ENCODE assay signal across 18 cellular contexts in genomic region chr1:95122151-95122697, GRCh38. TPM values are rescaled to one million over a fixed set of nuclear protein-coding genes. Genes with fewer than 3 reads are reported as not detected.
DNase-seq lines count a peak whose midpoint lies in the region; ATAC-seq, FAIRE-seq and TF ChIP-seq lines count a peak whose summit lies in the region.
"Had no signal": no experiment of that assay in that cellular context is flagged by ENCODE, and none has a peak within 500 bp of the region (broad histone marks: within the 10 kb centered on the region; RNA-seq: fewer than 3 reads in every experiment).

No MANE protein-coding gene starts in this region.

- no peak for TF ChIP-seq CTCF in ovary (IDR thresholded peaks at IDR 0.05)

- H3K4me3 ChIP-seq in small intestine (ENCODE audit: low read depth in 1 of 2, low read length in 2 of 2) (no peak overlapping the region), ovary (no peak overlapping the region)
- H3K4me3 ChIP-seq: GM12878 had no signal

- DNase-seq in ELF-1 (ENCODE audit: low read depth, low spot score) (peak; percentile 27), SK-N-DZ (ENCODE audit: low spot score) (peak; percentile 83), left lobe of liver (ENCODE audit: low spot score) (peak; percentile 91), small intestine (peak; percentile 83), substantia nigra (lab: John Stamatoyannopoulos, UW) (no peak), ovary (no peak), NOMO-1 treated with DMSO at 0.1 percent for 48 hours (lab: John Stamatoyannopoulos, UW; ENCODE audit: unreplicated experiment) (no peak)
- DNase-seq: CD4-positive, alpha-beta T cell; DMS153; H9; NCI-H1105; NCI-H1694; NCI-H226; NCI-H524 had no signal

- WGBS in small intestine, 3 donors, result 13 to 58% (median 33%) methylated on average over 8 of the region's 8 CpGs
- WGBS in ovary, 3 donors, result 74 to 85% (median 81%) methylated on average over 8 of the region's 8 CpGs

- H3K36me3 ChIP-seq in small intestine (ENCODE audit: control insufficient read depth in 2 of 2, insufficient read depth in 2 of 2, low read length in 2 of 2) (no peaks in the 10 kb centered on the region), ovary (no peaks in the 10 kb centered on the region)

- peak; percentile 70 for ATAC-seq in left lobe of liver
- ATAC-seq: GM12878 had no signal

- H3K9me3 ChIP-seq in small intestine (ENCODE audit: control insufficient read depth, low read depth) (no peaks in the 10 kb centered on the region), ovary (no peaks in the 10 kb centered on the region)

- H3K27ac ChIP-seq in small intestine (ENCODE audit: low read depth in 1 of 2, low read length in 1 of 2) (peak overlapping the region; percentile 29 to 43), substantia nigra (ENCODE audit: low read depth, low read length, poor library complexity, severe bottlenecking) (no peak overlapping the region), ovary (no peak overlapping the region)
- H3K27ac ChIP-seq: HL-60 had no signal

- intact Hi-C loops in ovary (cut with DNase I), result no loop called here

- TF ChIP-seq POLR2A in ovary (IDR thresholded peaks at IDR 0.05), result no peak

- H3K4me1 ChIP-seq in small intestine (ENCODE audit: control insufficient read depth in 2 of 2, insufficient read depth in 1 of 2, low read depth in 1 of 2, low read length in 1 of 2), result peaks cover 0 to 3% of the 10 kb centered on the region in 2 donors
- peaks cover 2% of the 10 kb centered on the region for H3K4me1 ChIP-seq in ovary (ENCODE audit: insufficient read depth)

- H3K27me3 ChIP-seq in small intestine (ENCODE audit: control insufficient read depth in 2 of 2, insufficient read depth in 2 of 2, low read length in 2 of 2) (no peaks in the 10 kb centered on the region), ovary (no peaks in the 10 kb centered on the region)

- TF ChIP-seq EP300 in ovary (IDR thresholded peaks at IDR 0.05), result no peak

- FAIRE-seq in small intestine (lab: Jason Lieb, UNC), result no peak
- FAIRE-seq: A204.1, GM12878, GM19239 had no signal

RNA-seq across cellular contexts. Expression of gene TLCD4, which starts 5.1 kb away (rescaled TPM):
- polyA plus RNA-seq in SK-N-DZ (2014; cell fraction: cytosol; rRNA removed), result 12.7 and 15.3 TPM in 2 replicates
- 5.1 and 5.3 TPM in 2 replicates for polyA plus RNA-seq in SK-N-DZ (2014; cell fraction: nucleus; rRNA removed)
- 174 TPM for total RNA-seq in left lobe of liver
- 1 to 10 TPM; 1.9 to 5.1 (median 2.7) TPM for polyA plus RNA-seq in small intestine
- 10 to 100 TPM in 2 of 7 donors, 1 to 10 TPM in 5; 4.4 to 10.8 (median 6.2) TPM for total RNA-seq in ovary
- polyA plus RNA-seq in ovary, result 1 to 10 TPM; 1.1 to 9.9 TPM

RNA-seq across cellular contexts. Expression of gene ALG14, which starts 49.5 kb away (rescaled TPM):
- polyA plus RNA-seq in SK-N-DZ (2014; cell fraction: cytosol; rRNA removed), result 1.5 and 2.0 TPM in 2 replicates
- 0.70 and 1.1 TPM in 2 replicates for polyA plus RNA-seq in SK-N-DZ (2014; cell fraction: nucleus; rRNA removed)
- total RNA-seq in left lobe of liver (5.4 TPM), ovary (1 to 10 TPM; 1.2 to 8.6 (median 3.6) TPM)
- polyA plus RNA-seq in small intestine (1 to 10 TPM; 1.1 to 3.1 (median 1.4) TPM), ovary (10 to 100 TPM in 1 of 2 donors, 1 to 10 TPM in 1; 1.2 to 16.3 TPM)

Comparison
In these comparisons a context has a peak if more than half of its experiments do, and no peak if none do; other contexts are left out.
1. DNase-seq: peak in ELF-1 (single experiment), SK-N-DZ (single experiment), left lobe of liver (single experiment) and small intestine (single experiment); none in substantia nigra (0 of 49), ovary (0 of 5) and NOMO-1 treated with DMSO at 0.1 percent for 48 hours (single experiment).
2. H3K27ac ChIP-seq: peak in small intestine (2 of 2); none in substantia nigra (single experiment) and ovary (0 of 2).
3. RNA of gene TLCD4, which starts 5.1 kb away (total RNA-seq): 174 TPM in left lobe of liver (single experiment); 4.4 to 10.8 TPM in ovary; every median in the first group is over 10 times any median in the second.